In genomic region chr1:45545019-45545493, GRCh38 we compare ENCODE assay signal across 9 cellular contexts. TPM values are rescaled to one million over a fixed set of nuclear protein-coding genes. Genes with fewer than 3 reads are reported as not detected.
A peak's percentile ranks its signal among the peaks of the same experiment; 100 is the strongest.
DNase-seq lines count a peak whose midpoint lies in the region; ATAC-seq lines count a peak whose summit lies in the region.
"Had no signal": no experiment of that assay in that cellular context is flagged by ENCODE, and none has a peak within 500 bp of the region (broad histone marks: within the 10 kb centered on the region; RNA-seq: fewer than 3 reads in every experiment).

No MANE protein-coding gene starts in this region.

- no peaks in the 10 kb centered on the region for H3K36me3 Mint-ChIP-seq in activated T-cell treated with anti-CD3 and anti-CD28 coated beads, Interleukin-2, amount 50 U/mL, for 72 hours (ENCODE audit: insufficient read depth in 2 of 2)

- ATAC-seq in HG02884 (IDR thresholded peaks at IDR 0.05; ENCODE audit: unreplicated experiment) = peak; percentile 50
- ATAC-seq in activated T-cell treated with anti-CD3 and anti-CD28 coated beads, Interleukin-2, amount 50 U/mL, for 72 hours (replicated peaks in 1 of 2) = peak; percentile 71 to 75
- ATAC-seq in GM19463 (IDR thresholded peaks at IDR 0.05; ENCODE audit: unreplicated experiment) = no peak

- H3K27ac Mint-ChIP-seq in activated T-cell treated with anti-CD3 and anti-CD28 coated beads, Interleukin-2, amount 50 U/mL, for 72 hours = no peak overlapping the region

- H3K4me1 Mint-ChIP-seq in activated T-cell treated with anti-CD3 and anti-CD28 coated beads, Interleukin-2, amount 50 U/mL, for 72 hours (ENCODE audit: low read depth) = peaks cover 35% of the 10 kb centered on the region

- H3K27me3 Mint-ChIP-seq in activated T-cell treated with anti-CD3 and anti-CD28 coated beads, Interleukin-2, amount 50 U/mL, for 72 hours (ENCODE audit: low read depth) = no peaks in the 10 kb centered on the region

- peak overlapping the region; percentile 27 to 69 for H3K4me3 Mint-ChIP-seq in activated T-cell treated with anti-CD3 and anti-CD28 coated beads, Interleukin-2, amount 50 U/mL, for 72 hours

- peak; percentile 32 to 40 for DNase-seq in activated CD4-positive, alpha-beta T cell treated with anti-CD3 and anti-CD28 coated beads, Interleukin-2, amount 50 U/mL, for 48 hours
- no peak for DNase-seq in activated CD4-positive, alpha-beta T cell treated with anti-CD3 and anti-CD28 coated beads for 4 hours
- DNase-seq in activated T-cell treated with anti-CD3 and anti-CD28 coated beads, Interleukin-2, amount 50 U/mL, for 72 hours = peak; percentile 30 to 52
- DNase-seq in stimulated activated CD8-positive, alpha-beta memory T cell treated with anti-CD3 and anti-CD28 coated beads, Interleukin-4, amount 100 ng/mL, for 48 hours = peak; percentile 36
- DNase-seq in DMS79 (lab: John Stamatoyannopoulos, UW) = no peak
- no peak for DNase-seq in NCI-H1105 (lab: John Stamatoyannopoulos, UW)
- DNase-seq: activated effector memory CD4-positive, alpha-beta T cell treated with Interleukin-2 at 50 U/mL for 16 hours had no signal

- no peaks in the 10 kb centered on the region for H3K9me3 Mint-ChIP-seq in activated T-cell treated with anti-CD3 and anti-CD28 coated beads, Interleukin-2, amount 50 U/mL, for 72 hours

RNA-seq across cellular contexts. Expression of gene AKR1A1, which starts 5.6 kb away (rescaled TPM):
- total RNA-seq in activated T-cell treated with anti-CD3 and anti-CD28 coated beads, Interleukin-2, amount 50 U/mL, for 72 hours = 100 to 1,000 TPM; 155 to 178 TPM

RNA-seq across cellular contexts. Expression of gene PRDX1, which starts 23.4 kb away (rescaled TPM):
- total RNA-seq in activated T-cell treated with anti-CD3 and anti-CD28 coated beads, Interleukin-2, amount 50 U/mL, for 72 hours = 100 to 1,000 TPM; 128 to 146 TPM

RNA-seq across cellular contexts. Expression of gene NASP, which starts 38.8 kb away (rescaled TPM):
- total RNA-seq in activated T-cell treated with anti-CD3 and anti-CD28 coated beads, Interleukin-2, amount 50 U/mL, for 72 hours = 100 to 1,000 TPM; 214 to 241 TPM

RNA-seq across cellular contexts. Expression of gene MMACHC, which starts 45.0 kb away (rescaled TPM):
- 1 to 10 TPM; 3.4 to 4.7 TPM for total RNA-seq in activated T-cell treated with anti-CD3 and anti-CD28 coated beads, Interleukin-2, amount 50 U/mL, for 72 hours

RNA-seq across cellular contexts. Expression of gene CCDC163, which starts 45.2 kb away (rescaled TPM):
- total RNA-seq in activated T-cell treated with anti-CD3 and anti-CD28 coated beads, Interleukin-2, amount 50 U/mL, for 72 hours = 10 to 100 TPM; 15.2 to 15.5 TPM

Comparison
In these comparisons a context has a peak if more than half of its experiments do, and no peak if none do; other contexts are left out.
1. DNase-seq: peak in activated CD4-positive, alpha-beta T cell treated with anti-CD3 and anti-CD28 coated beads, Interleukin-2, amount 50 U/mL, for 48 hours (2 of 2), activated T-cell treated with anti-CD3 and anti-CD28 coated beads, Interleukin-2, amount 50 U/mL, for 72 hours (2 of 2) and stimulated activated CD8-positive, alpha-beta memory T cell treated with anti-CD3 and anti-CD28 coated beads, Interleukin-4, amount 100 ng/mL, for 48 hours (single experiment); none in activated CD4-positive, alpha-beta T cell treated with anti-CD3 and anti-CD28 coated beads for 4 hours (0 of 2), DMS79 (single experiment) and NCI-H1105 (single experiment).